ENCODE assay signal across 8 cellular contexts in genomic region chr2:127219716-127220090, GRCh38. TPM values are rescaled to one million over a fixed set of nuclear protein-coding genes. Genes with fewer than 3 reads are reported as not detected.
A peak's percentile ranks its signal among the peaks of the same experiment; 100 is the strongest.
DNase-seq lines count a peak whose midpoint lies in the region; ATAC-seq and TF ChIP-seq lines count a peak whose summit lies in the region.
"Had no signal": no experiment of that assay in that cellular context is flagged by ENCODE, and none has a peak within 500 bp of the region (broad histone marks: within the 10 kb centered on the region; RNA-seq: fewer than 3 reads in every experiment).

No MANE protein-coding gene starts in this region.

- peaks cover 2% of the 10 kb centered on the region; the same call in 1 of the 2 replicates for H3K4me1 ChIP-seq in iPS DF 6.9 (ENCODE audit: control insufficient read depth, insufficient read depth, low read length)
- H3K4me1 ChIP-seq in spleen, result peaks cover 9 to 27% (median 24%) of the 10 kb centered on the region in 6 donors

- intact Hi-C loops in activated B cell treated with CpG ODN at 0.5 μM for 24 hours (cut with micrococcal nuclease), result no loop called here
- intact Hi-C loops in spleen (cut with DNase I; ENCODE audit: low total_unique reads), result no loop called here

- H3K4me3 Mint-ChIP-seq in HFFc6 (peak overlapping the region; percentile 75; the same call in 1 of the 2 replicates), activated B cell treated with CpG ODN at 0.5 μM for 24 hours (peak overlapping the region; percentile 56)

- TF ChIP-seq POLR2A in spleen (IDR thresholded peaks at IDR 0.05) (no peak), GM18505 (IDR thresholded peaks at IDR 0.05; ENCODE audit: borderline replicate concordance, extremely low read depth, insufficient read depth, insufficient read length) (no peak)

- DNase-seq in HFFc6, result no peak
- no peak for DNase-seq in activated B cell treated with CpG ODN at 0.5 μM for 24 hours
- DNase-seq in iPS DF 6.9 (ENCODE audit: low read depth, low spot score), result no peak
- DNase-seq in spleen, result no peak
- DNase-seq in EL, result no peak
- no peak for DNase-seq in caudate nucleus (lab: John Stamatoyannopoulos, UW)

- POLR2A ChIA-PET in activated B cell treated with CpG ODN at 0.5 μM for 24 hours (lab: Charles Lee), result no interaction called here

- no peaks in the 10 kb centered on the region for H3K36me3 ChIP-seq in iPS DF 6.9 (ENCODE audit: control insufficient read depth, insufficient read depth, low read length)
- H3K36me3 ChIP-seq in spleen, result no peaks in the 10 kb centered on the region

- no peak overlapping the region for H3K27ac ChIP-seq in iPS DF 6.9 (ENCODE audit: low read length)
- no peak overlapping the region for H3K27ac ChIP-seq in spleen
- no peak overlapping the region for H3K27ac ChIP-seq in caudate nucleus (ENCODE audit: low read depth, low read length)

- CTCF ChIA-PET in activated B cell treated with CpG ODN at 0.5 μM for 24 hours (lab: Charles Lee), result no interaction called here

- peaks cover 27% of the 10 kb centered on the region for H3K4me1 Mint-ChIP-seq in HFFc6 (ENCODE audit: low read depth)
- peaks cover 28% of the 10 kb centered on the region for H3K4me1 Mint-ChIP-seq in activated B cell treated with CpG ODN at 0.5 μM for 24 hours

- H3K9me3 Mint-ChIP-seq in HFFc6 (peaks cover 7% of the 10 kb centered on the region; the same call in 1 of the 2 replicates), activated B cell treated with CpG ODN at 0.5 μM for 24 hours (peaks cover 2% of the 10 kb centered on the region)

- H3K4me3 ChIP-seq in iPS DF 6.9 (ENCODE audit: low read length), result peak overlapping the region; percentile 59
- H3K4me3 ChIP-seq in spleen, result peak overlapping the region; percentile 18 to 69 (median 34)

- H3K36me3 Mint-ChIP-seq in HFFc6 (ENCODE audit: low read depth), result peaks cover 8% of the 10 kb centered on the region; the same call in 1 of the 2 replicates
- no peaks in the 10 kb centered on the region for H3K36me3 Mint-ChIP-seq in activated B cell treated with CpG ODN at 0.5 μM for 24 hours (ENCODE audit: low read depth)
- H3K36me3 Mint-ChIP-seq: IgD-negative memory B cell had no signal

- TF ChIP-seq CTCF in HFFc6 (IDR thresholded peaks at IDR 0.05), result no peak
- TF ChIP-seq CTCF in activated B cell treated with CpG ODN at 0.5 μM for 24 hours (IDR thresholded peaks at IDR 0.05), result no peak
- no peak for TF ChIP-seq CTCF in spleen (IDR thresholded peaks at IDR 0.05 in 8 of 11, conservative IDR thresholded peaks at IDR 0.05 in 3 of 11)

- peaks cover 16% of the 10 kb centered on the region for H3K27me3 Mint-ChIP-seq in HFFc6 (ENCODE audit: insufficient read depth)
- H3K27me3 Mint-ChIP-seq in activated B cell treated with CpG ODN at 0.5 μM for 24 hours, result peaks cover 47% of the 10 kb centered on the region

- H3K9me3 ChIP-seq in iPS DF 6.9 (ENCODE audit: control insufficient read depth, insufficient read depth, low read length) (no peaks in the 10 kb centered on the region), spleen (peaks cover 0 to 11% (median 0%) of the 10 kb centered on the region in 8 donors)

- WGBS in iPS DF 6.9 (ENCODE audit: insufficient coverage, insufficient read length), result no CpG with 5 or more reads among the region's 40 CpGs
- 1 to 6% (median 1%) methylated on average over 15 to 40 of the region's 40 CpGs for WGBS in spleen, 5 donors

- ATAC-seq in activated B cell treated with CpG ODN at 0.5 μM for 24 hours (ENCODE audit: low read depth) (peak; percentile 21), GM18505 (IDR thresholded peaks at IDR 0.05; ENCODE audit: unreplicated experiment) (no peak)

- peaks cover 4% of the 10 kb centered on the region; the same call in 1 of the 2 replicates for H3K27me3 ChIP-seq in iPS DF 6.9 (ENCODE audit: control insufficient read depth, insufficient read depth, low read length)
- peaks cover 8 to 82% (median 42%) of the 10 kb centered on the region in 7 donors for H3K27me3 ChIP-seq in spleen (replicated peaks in 1 of 7)

- H3K27ac Mint-ChIP-seq in HFFc6 (no peak overlapping the region), activated B cell treated with CpG ODN at 0.5 μM for 24 hours (no peak overlapping the region)
- H3K27ac Mint-ChIP-seq: IgD-negative memory B cell had no signal

RNA-seq across cellular contexts. Expression of gene CYP27C1, which starts 0.4 kb away (rescaled TPM):
- under 1 TPM; 0.09 to 0.17 (median 0.13) TPM for total RNA-seq in HFFc6 (2021; fragmentation: NEBNext Ultra II Directional; extraction: Animal tissue kit (Norgen Biotek cat#: 25700))
- total RNA-seq in activated B cell treated with CpG ODN at 0.5 μM for 24 hours (not detected in 2 replicates), spleen (under 1 TPM in 5 of 7 donors, not detected in 2; 0.07 to 0.36 (median 0.19) TPM)
- polyA plus RNA-seq in spleen, result under 1 TPM; 0.10 to 0.33 (median 0.23) TPM
- polyA plus RNA-seq: IgD-negative memory B cell had no signal
